22 cellular contexts compared by ENCODE assay signal in the genomic region with DNA sequence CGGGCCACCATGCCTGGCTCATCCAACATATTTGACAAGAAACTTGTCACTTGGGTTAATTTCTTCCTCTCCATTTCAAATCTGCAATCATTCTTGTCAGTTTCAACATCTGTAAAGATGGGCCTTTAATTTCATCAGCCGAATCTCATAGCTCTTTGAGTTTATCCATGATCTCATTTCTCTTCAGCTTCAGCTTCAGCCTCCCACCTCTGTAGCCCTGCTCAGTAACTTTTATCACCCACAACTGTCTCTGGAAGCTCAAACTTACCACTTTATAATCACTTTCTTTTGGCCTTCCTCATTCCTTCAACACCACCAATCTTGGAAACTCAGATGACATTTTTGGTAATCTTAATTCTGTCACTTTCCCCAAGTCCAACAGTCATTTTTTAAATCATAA.
A peak's percentile ranks its signal among the peaks of the same experiment; 100 is the strongest.
DNase-seq lines count a peak whose midpoint lies in the region; ATAC-seq, FAIRE-seq and TF ChIP-seq lines count a peak whose summit lies in the region.
"Had no signal": no experiment of that assay in that cellular context is flagged by ENCODE, and none has a peak within 500 bp of the region (broad histone marks: within the 10 kb centered on the region; RNA-seq: fewer than 3 reads in every experiment).

No MANE protein-coding gene starts in this region.

- H3K27me3 ChIP-seq in K562 (ENCODE audit: control insufficient read depth in 2 of 2, insufficient read depth in 2 of 2, low read length in 2 of 2), result no peaks in the 10 kb centered on the region
- H3K27me3 ChIP-seq in gastrocnemius medialis, result no peaks in the 10 kb centered on the region
- no peaks in the 10 kb centered on the region for H3K27me3 ChIP-seq in uterus
- H3K27me3 ChIP-seq in A673 (replicated peaks; ENCODE audit: insufficient read depth, low read depth, low read length, poor library complexity), result no peaks in the 10 kb centered on the region
- H3K27me3 ChIP-seq: BLaER1 had no signal

- H3K36me3 Mint-ChIP-seq in T-helper 17 cell (ENCODE audit: low read depth), result peaks cover 4% of the 10 kb centered on the region
- H3K36me3 Mint-ChIP-seq: CD4-positive, CD25-positive, alpha-beta regulatory T cell; CD8-positive, alpha-beta T cell had no signal

- no peak for TF ChIP-seq CTCF in K562 (IDR thresholded peaks at IDR 0.05 in 2 of 3, conservative IDR thresholded peaks at IDR 0.05 in 1 of 3; ENCODE audit: insufficient read depth in 2 of 3, low read depth in 1 of 3, low read length in 3 of 3)
- TF ChIP-seq CTCF in gastrocnemius medialis (IDR thresholded peaks at IDR 0.05 in 4 of 5, conservative IDR thresholded peaks at IDR 0.05 in 1 of 5), result no peak
- TF ChIP-seq CTCF in uterus (IDR thresholded peaks at IDR 0.05), result no peak
- no peak for TF ChIP-seq CTCF in A673 (conservative IDR thresholded peaks at IDR 0.05; ENCODE audit: low read depth, low read length)
- TF ChIP-seq CTCF in GM10266 (IDR thresholded peaks at IDR 0.05; ENCODE audit: control insufficient read depth, insufficient read depth, low read depth, missing control alignments), result no peak

- H3K4me3 ChIP-seq in K562, result no peak overlapping the region
- no peak overlapping the region for H3K4me3 ChIP-seq in gastrocnemius medialis
- H3K4me3 ChIP-seq in uterus, result no peak overlapping the region
- H3K4me3 ChIP-seq in A673 (ENCODE audit: low read depth, low read length, poor library complexity, severe bottlenecking), result no peak overlapping the region
- H3K4me3 ChIP-seq: BLaER1, HAP-1 had no signal

- no peaks in the 10 kb centered on the region for H3K9me3 ChIP-seq in T-helper 17 cell (ENCODE audit: control insufficient read depth, low read length, poor library complexity, severe bottlenecking)
- H3K9me3 ChIP-seq in K562 (replicated peaks; ENCODE audit: control insufficient read depth, insufficient read depth, low read depth, low read length), result peaks cover 1% of the 10 kb centered on the region; the same call in 1 of the 2 replicates
- no peaks in the 10 kb centered on the region for H3K9me3 ChIP-seq in gastrocnemius medialis
- no peaks in the 10 kb centered on the region for H3K9me3 ChIP-seq in uterus
- H3K9me3 ChIP-seq in A673 (ENCODE audit: low read depth, low read length, poor library complexity, severe bottlenecking), result no peaks in the 10 kb centered on the region
- H3K9me3 ChIP-seq: BLaER1, Caco-2, HAP-1 had no signal

- in situ Hi-C loops in K562 (cut with MboI), result no loop called here
- in situ Hi-C loops in gastrocnemius medialis (cut with MboI; ENCODE audit: low sequenced_read_pairs in 4 of 4), result loop anchor here in 1 of 4 donors (10.0 kb wide), 1 partner anchor 77 kb away; no protein-coding TSS in a partner anchor

- TF ChIP-seq RAD21 in K562 (CRISPR knock-in tag; conservative IDR thresholded peaks at IDR 0.05 in 1 of 2, IDR thresholded peaks at IDR 0.05 in 1 of 2), result no peak

- H3K79me2 ChIP-seq in K562 (ENCODE audit: control insufficient read depth, insufficient read depth, low read length), result peaks cover 80% of the 10 kb centered on the region

- no peak overlapping the region for H3K4me2 ChIP-seq in K562 (ENCODE audit: insufficient read depth, low read length)
- H3K4me2 ChIP-seq: BLaER1 had no signal

- 0 out of 4 replicates have a peak overlapping the region, but pooled peaks of 1 of the 2 experiments have one; percentile 3 for H3K9ac ChIP-seq in K562 (ENCODE audit: insufficient read depth in 1 of 2, low read depth in 2 of 2, low read length in 2 of 2)
- H3K9ac ChIP-seq: BLaER1 had no signal

- H3K4me1 Mint-ChIP-seq in T-helper 17 cell, result peaks cover 2% of the 10 kb centered on the region
- H3K4me1 Mint-ChIP-seq: B cell; CD4-positive, CD25-positive, alpha-beta regulatory T cell had no signal

- no TSS peak for BruUV-seq in K562 (replicated peaks; lab: Mats Ljungman, UMichigan)
- BruUV-seq in A673 (replicated peaks; lab: Mats Ljungman, UMichigan), result no TSS peak

- no peaks in the 10 kb centered on the region for H4K20me1 ChIP-seq in K562 (replicated peaks; ENCODE audit: control insufficient read depth, insufficient read depth, low read length)
- H4K20me1 ChIP-seq: BLaER1 had no signal

- no peak overlapping the region for H3K4me3 Mint-ChIP-seq in T-helper 17 cell
- H3K4me3 Mint-ChIP-seq: B cell; CD4-positive, CD25-positive, alpha-beta regulatory T cell; CD8-positive, alpha-beta T cell; HFFc6 had no signal

- H2AFZ ChIP-seq in K562 (ENCODE audit: low read depth, low read length), result no peak overlapping the region

- POLR2A ChIA-PET in K562 (lab: Yijun Ruan, JAX), result interaction anchor here (0.9 to 1.9 kb wide), 7 partner anchors 12 to 83 kb away, joined by 3 to 8 read pairs (median 6); a partner anchor contains a TSS
- POLR2A ChIA-PET in A673 (lab: Charles Lee; ENCODE audit: low non-redundant PET), result no interaction called here

- H3K36me3 ChIP-seq in K562 (ENCODE audit: control insufficient read depth, insufficient read depth, low read length), result peaks cover 59% of the 10 kb centered on the region
- no peaks in the 10 kb centered on the region for H3K36me3 ChIP-seq in gastrocnemius medialis
- no peaks in the 10 kb centered on the region for H3K36me3 ChIP-seq in uterus
- H3K36me3 ChIP-seq in A673 (ENCODE audit: insufficient read depth, low read length, poor library complexity, severe bottlenecking), result no peaks in the 10 kb centered on the region
- H3K36me3 ChIP-seq: BLaER1, HAP-1 had no signal

- intact Hi-C loops in K562 (cut with micrococcal nuclease) (no loop called here), gastrocnemius medialis (cut with DNase I; ENCODE audit: low total_unique reads) (no loop called here), uterus (cut with DNase I; ENCODE audit: low total_unique reads) (no loop called here), A673 (cut with micrococcal nuclease; ENCODE audit: unreplicated experiment) (no loop called here)

- H3K9me1 ChIP-seq in K562 (ENCODE audit: control insufficient read depth, insufficient read depth, low read length), result no peaks in the 10 kb centered on the region

- H3K27ac Mint-ChIP-seq in T-helper 17 cell, result peak overlapping the region; percentile 32
- H3K27ac Mint-ChIP-seq: B cell; CD4-positive, CD25-positive, alpha-beta regulatory T cell; CD8-positive, alpha-beta T cell; HFFc6 had no signal

- no peak for ATAC-seq in T-helper 17 cell
- no peak for ATAC-seq in K562
- ATAC-seq in gastrocnemius medialis, result no peak
- ATAC-seq: CD8-positive, alpha-beta T cell had no signal

- no peak for FAIRE-seq in K562 (lab: Jason Lieb, UNC)
- FAIRE-seq: GM12891, GM18507, H54 had no signal

- CTCF ChIA-PET in K562 (lab: Yijun Ruan, JAX; ENCODE audit: low intra/inter-chr PET ratio), result no interaction called here
- CTCF ChIA-PET in A673 (lab: Charles Lee), result no interaction called here

- peak overlapping the region; percentile 42; the same call in 2 of the 3 replicates for H3K27ac ChIP-seq in K562 (ENCODE audit: extremely low read depth, low read depth, low read length)
- H3K27ac ChIP-seq in gastrocnemius medialis, result peak overlapping the region; percentile 76 to 90 (median 83)
- peak overlapping the region; percentile 72 to 77 for H3K27ac ChIP-seq in uterus
- no peak overlapping the region for H3K27ac ChIP-seq in A673 (ENCODE audit: low read depth, low read length, poor library complexity, severe bottlenecking)
- H3K27ac ChIP-seq: BLaER1, C4-2B had no signal

- TF ChIP-seq POLR2A in K562 (conservative IDR thresholded peaks at IDR 0.05), result no peak
- no peak for TF ChIP-seq POLR2A in gastrocnemius medialis (IDR thresholded peaks at IDR 0.05)
- TF ChIP-seq POLR2A in uterus (IDR thresholded peaks at IDR 0.05), result no peak

- H3K27me3 Mint-ChIP-seq in T-helper 17 cell, result peaks cover 52% of the 10 kb centered on the region

- peaks cover 21 to 70% of the 10 kb centered on the region in 2 experiments for H3K4me1 ChIP-seq in K562 (replicated peaks in 1 of 2; ENCODE audit: control insufficient read depth in 2 of 2, insufficient read depth in 2 of 2, low read length in 2 of 2)
- H3K4me1 ChIP-seq in gastrocnemius medialis, result peaks cover 37 to 56% of the 10 kb centered on the region in 2 donors
- H3K4me1 ChIP-seq in uterus, result no peaks in the 10 kb centered on the region
- no peaks in the 10 kb centered on the region for H3K4me1 ChIP-seq in A673 (ENCODE audit: insufficient read depth, low read length, poor library complexity, severe bottlenecking)
- H3K4me1 ChIP-seq: BLaER1, Caco-2, HAP-1 had no signal

- peak; percentile 10 for TF ChIP-seq EP300 in K562 (IDR thresholded peaks at IDR 0.05; ENCODE audit: low read length)

- DNase-seq in T-helper 17 cell (no peak), K562 (ENCODE audit: extremely low read depth in 1 of 4, low spot score in 3 of 4) (peak in 1 of 4 experiments; percentile 30), gastrocnemius medialis (no peak), uterus (no peak), A673 (ENCODE audit: low spot score) (no peak), nucleus accumbens (lab: John Stamatoyannopoulos, UW) (no peak), GM10266 (ENCODE audit: extremely low spot score) (no peak)
- DNase-seq: Caco-2; CD4-positive, CD25-positive, alpha-beta regulatory T cell; CD8-positive, alpha-beta T cell; DMS153; DND-41; GDM1; GOT3; HFFc6 had no signal

- WGBS in K562 (ENCODE audit: insufficient coverage, low coverage, missing lambda C conversion rate), result 50% methylated on average over 2 of the region's 2 CpGs

TF ChIP-seq in K562, 482 proteins besides CTCF, POLR2A, EP300 and RAD21 (continues in another document):
- TF ChIP-seq, protein P1, sequence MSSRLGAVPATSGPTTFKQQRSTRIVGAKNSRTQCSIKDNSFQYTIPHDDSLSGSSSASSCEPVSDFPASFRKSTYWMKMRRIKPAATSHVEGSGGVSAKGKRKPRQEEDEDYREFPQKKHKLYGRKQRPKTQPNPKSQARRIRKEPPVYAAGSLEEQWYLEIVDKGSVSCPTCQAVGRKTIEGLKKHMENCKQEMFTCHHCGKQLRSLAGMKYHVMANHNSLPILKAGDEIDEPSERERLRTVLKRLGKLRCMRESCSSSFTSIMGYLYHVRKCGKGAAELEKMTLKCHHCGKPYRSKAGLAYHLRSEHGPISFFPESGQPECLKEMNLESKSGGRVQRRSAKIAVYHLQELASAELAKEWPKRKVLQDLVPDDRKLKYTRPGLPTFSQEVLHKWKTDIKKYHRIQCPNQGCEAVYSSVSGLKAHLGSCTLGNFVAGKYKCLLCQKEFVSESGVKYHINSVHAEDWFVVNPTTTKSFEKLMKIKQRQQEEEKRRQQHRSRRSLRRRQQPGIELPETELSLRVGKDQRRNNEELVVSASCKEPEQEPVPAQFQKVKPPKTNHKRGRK (tag; IDR thresholded peaks at IDR 0.05), result no peak
- peak; percentile 43; the same call in 1 of the 2 replicates for TF ChIP-seq ARID1B (IDR thresholded peaks at IDR 0.05)
- TF ChIP-seq, protein P2, sequence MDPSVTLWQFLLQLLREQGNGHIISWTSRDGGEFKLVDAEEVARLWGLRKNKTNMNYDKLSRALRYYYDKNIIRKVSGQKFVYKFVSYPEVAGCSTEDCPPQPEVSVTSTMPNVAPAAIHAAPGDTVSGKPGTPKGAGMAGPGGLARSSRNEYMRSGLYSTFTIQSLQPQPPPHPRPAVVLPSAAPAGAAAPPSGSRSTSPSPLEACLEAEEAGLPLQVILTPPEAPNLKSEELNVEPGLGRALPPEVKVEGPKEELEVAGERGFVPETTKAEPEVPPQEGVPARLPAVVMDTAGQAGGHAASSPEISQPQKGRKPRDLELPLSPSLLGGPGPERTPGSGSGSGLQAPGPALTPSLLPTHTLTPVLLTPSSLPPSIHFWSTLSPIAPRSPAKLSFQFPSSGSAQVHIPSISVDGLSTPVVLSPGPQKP (CRISPR knock-in tag; IDR thresholded peaks at IDR 0.05), result no peak
- TF ChIP-seq TAL1 (IDR thresholded peaks at IDR 0.05), result 0 out of 2 replicates have a peak, but pooled peaks have one; percentile 12
